15 cellular contexts compared by ENCODE assay signal in the genomic region with DNA sequence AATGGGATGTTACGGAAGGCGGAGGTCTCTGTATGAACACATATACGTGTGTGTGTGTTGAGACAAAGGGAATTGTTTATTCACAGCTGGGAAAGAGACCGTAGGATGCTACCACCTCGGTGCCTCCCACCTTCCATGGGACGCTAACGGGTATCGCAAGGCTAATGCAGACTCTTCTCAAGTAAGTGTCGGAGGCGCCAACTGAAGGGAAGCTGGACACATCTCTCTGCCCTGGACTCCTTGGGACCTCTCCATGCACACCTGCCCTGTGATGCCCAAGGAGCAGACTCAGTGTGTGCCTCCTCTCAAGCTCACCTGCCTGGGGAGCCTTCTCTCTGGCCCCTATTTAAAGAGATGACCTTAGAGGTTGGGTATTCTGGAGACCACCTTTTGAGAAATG.
DNase-seq lines count a peak whose midpoint lies in the region; ATAC-seq and TF ChIP-seq lines count a peak whose summit lies in the region.
"Had no signal": no experiment of that assay in that cellular context is flagged by ENCODE, and none has a peak within 500 bp of the region (broad histone marks: within the 10 kb centered on the region; RNA-seq: fewer than 3 reads in every experiment).

No MANE protein-coding gene starts in this region.

- H3K27ac Mint-ChIP-seq in activated T-cell treated with anti-CD3 and anti-CD28 coated beads, Interleukin-2, amount 50 U/mL, for 72 hours, result no peak overlapping the region
- no peak overlapping the region for H3K27ac Mint-ChIP-seq in activated B cell treated with CpG ODN at 0.5 μM for 24 hours
- H3K27ac Mint-ChIP-seq in stimulated activated memory B cell treated with anti-CD40 and anti-IgM and Interleukin-4, amounts not matched to agents 10 μg/mL and 1 μg/mL and 100 μg/mL, for 72 hours, result peak overlapping the region; percentile 85
- H3K27ac Mint-ChIP-seq: GM23338 had no signal

- WGBS in GM23248 (ENCODE audit: low coverage in 1 of 2, low lambda C conversion rate in 2 of 2, missing lambda C conversion rate in 2 of 2), 2 experiments, result 75 to 76% methylated on average over 10 of the region's 10 CpGs

- H3K4me1 Mint-ChIP-seq in activated T-cell treated with anti-CD3 and anti-CD28 coated beads, Interleukin-2, amount 50 U/mL, for 72 hours (ENCODE audit: low read depth), result peaks cover 33% of the 10 kb centered on the region
- H3K4me1 Mint-ChIP-seq in activated B cell treated with CpG ODN at 0.5 μM for 24 hours, result peaks cover 30% of the 10 kb centered on the region
- H3K4me1 Mint-ChIP-seq in stimulated activated memory B cell treated with anti-CD40 and anti-IgM and Interleukin-4, amounts not matched to agents 10 μg/mL and 1 μg/mL and 100 μg/mL, for 72 hours, result peaks cover 23% of the 10 kb centered on the region
- H3K4me1 Mint-ChIP-seq: GM23338 had no signal

- H3K4me3 ChIP-seq in GM23248, result no peak overlapping the region

- TF ChIP-seq CTCF in activated B cell treated with CpG ODN at 0.5 μM for 24 hours (IDR thresholded peaks at IDR 0.05), result no peak

- CTCF ChIA-PET in activated B cell treated with CpG ODN at 0.5 μM for 24 hours (lab: Charles Lee), result no interaction called here

- H3K36me3 ChIP-seq in GM23248 (ENCODE audit: low read depth), result no peaks in the 10 kb centered on the region
- H3K36me3 ChIP-seq: ascending aorta, suprapubic skin had no signal

- H3K9ac ChIP-seq in GM23248, result no peak overlapping the region
- H3K9ac ChIP-seq: KMS-11 had no signal

- no peaks in the 10 kb centered on the region for H3K79me2 ChIP-seq in GM23248 (ENCODE audit: insufficient read depth)

- H3K9me2 ChIP-seq in GM23248 (ENCODE audit: insufficient read depth), result no peaks in the 10 kb centered on the region

- DNase-seq in activated T-cell treated with anti-CD3 and anti-CD28 coated beads, Interleukin-2, amount 50 U/mL, for 72 hours, result no peak
- DNase-seq in activated T-cell treated with anti-CD3 and anti-CD28 coated beads, Interleukin-2, amount 50 U/mL, for 1 hour, result no peak
- DNase-seq in activated B cell treated with CpG ODN at 0.5 μM for 24 hours (no peak), SHP77 (lab: John Stamatoyannopoulos, UW) (no peak), GM23248 (no peak)
- DNase-seq: NCI-H1417 treated with DMSO at 0.1 percent for 48 hours had no signal

- H3K9me3 Mint-ChIP-seq in activated T-cell treated with anti-CD3 and anti-CD28 coated beads, Interleukin-2, amount 50 U/mL, for 72 hours, result no peaks in the 10 kb centered on the region
- no peaks in the 10 kb centered on the region for H3K9me3 Mint-ChIP-seq in activated B cell treated with CpG ODN at 0.5 μM for 24 hours
- no peaks in the 10 kb centered on the region for H3K9me3 Mint-ChIP-seq in stimulated activated memory B cell treated with anti-CD40 and anti-IgM and Interleukin-4, amounts not matched to agents 10 μg/mL and 1 μg/mL and 100 μg/mL, for 72 hours

- H3F3A ChIP-seq in GM23248 (ENCODE audit: insufficient read depth), result no peaks in the 10 kb centered on the region

- POLR2A ChIA-PET in activated B cell treated with CpG ODN at 0.5 μM for 24 hours (lab: Charles Lee), result no interaction called here

- no peaks in the 10 kb centered on the region for H3K4me1 ChIP-seq in GM23248 (ENCODE audit: insufficient read depth)
- H3K4me1 ChIP-seq: ascending aorta had no signal

- peaks cover 6% of the 10 kb centered on the region for H3K27me3 Mint-ChIP-seq in activated T-cell treated with anti-CD3 and anti-CD28 coated beads, Interleukin-2, amount 50 U/mL, for 72 hours (ENCODE audit: low read depth)
- H3K27me3 Mint-ChIP-seq in activated B cell treated with CpG ODN at 0.5 μM for 24 hours, result no peaks in the 10 kb centered on the region
- H3K27me3 Mint-ChIP-seq in stimulated activated memory B cell treated with anti-CD40 and anti-IgM and Interleukin-4, amounts not matched to agents 10 μg/mL and 1 μg/mL and 100 μg/mL, for 72 hours, result no peaks in the 10 kb centered on the region

- no peaks in the 10 kb centered on the region for H4K20me1 ChIP-seq in GM23248 (ENCODE audit: insufficient read depth)

- H3K27me3 ChIP-seq in layer of hippocampus (ENCODE audit: control insufficient read depth, insufficient read depth, low read length) (no peaks in the 10 kb centered on the region), GM23248 (replicated peaks; ENCODE audit: insufficient read depth) (no peaks in the 10 kb centered on the region)
- H3K27me3 ChIP-seq: ascending aorta, suprapubic skin had no signal

- H3K9me3 ChIP-seq in GM23248 (ENCODE audit: low read depth), result no peaks in the 10 kb centered on the region
- H3K9me3 ChIP-seq: ascending aorta, suprapubic skin had no signal

- H3K4me3 Mint-ChIP-seq in activated T-cell treated with anti-CD3 and anti-CD28 coated beads, Interleukin-2, amount 50 U/mL, for 72 hours, result peak overlapping the region; percentile 83 to 91
- peak overlapping the region; percentile 90 for H3K4me3 Mint-ChIP-seq in activated B cell treated with CpG ODN at 0.5 μM for 24 hours
- H3K4me3 Mint-ChIP-seq in stimulated activated memory B cell treated with anti-CD40 and anti-IgM and Interleukin-4, amounts not matched to agents 10 μg/mL and 1 μg/mL and 100 μg/mL, for 72 hours, result no peak overlapping the region
- H3K4me3 Mint-ChIP-seq: GM23338 had no signal

- ATAC-seq in activated T-cell treated with anti-CD3 and anti-CD28 coated beads, Interleukin-2, amount 50 U/mL, for 72 hours (replicated peaks in 1 of 2), result no peak
- ATAC-seq in activated B cell treated with CpG ODN at 0.5 μM for 24 hours (ENCODE audit: low read depth), result no peak
- no peak for ATAC-seq in stimulated activated memory B cell treated with anti-CD40 and anti-IgM and Interleukin-4, amounts not matched to agents 10 μg/mL and 1 μg/mL and 100 μg/mL, for 72 hours
- no peak for ATAC-seq in GM21367 (IDR thresholded peaks at IDR 0.05; ENCODE audit: unreplicated experiment)
- ATAC-seq: GM23338 had no signal

- intact Hi-C loops in activated B cell treated with CpG ODN at 0.5 μM for 24 hours (cut with micrococcal nuclease), result no loop called here

- no peaks in the 10 kb centered on the region for H3K36me3 Mint-ChIP-seq in activated T-cell treated with anti-CD3 and anti-CD28 coated beads, Interleukin-2, amount 50 U/mL, for 72 hours (ENCODE audit: insufficient read depth in 2 of 2)
- peaks cover 7% of the 10 kb centered on the region for H3K36me3 Mint-ChIP-seq in activated B cell treated with CpG ODN at 0.5 μM for 24 hours (ENCODE audit: low read depth)
- peaks cover 6% of the 10 kb centered on the region for H3K36me3 Mint-ChIP-seq in stimulated activated memory B cell treated with anti-CD40 and anti-IgM and Interleukin-4, amounts not matched to agents 10 μg/mL and 1 μg/mL and 100 μg/mL, for 72 hours

- in situ Hi-C loops in GM23248 (cut with MboI), result no loop called here

- H2AFZ ChIP-seq in GM23248, result no peak overlapping the region
- H2AFZ ChIP-seq: GM23338 had no signal

- H3K27ac ChIP-seq in layer of hippocampus (ENCODE audit: low read depth, low read length) (peak overlapping the region; percentile 36), GM23248 (no peak overlapping the region)
- H3K27ac ChIP-seq: ascending aorta, coronary artery, KMS-11, RWPE1, suprapubic skin had no signal

- H3K4me2 ChIP-seq in GM23248 (ENCODE audit: unreplicated experiment), result no peak overlapping the region
- H3K4me2 ChIP-seq: GM23338, KMS-11 had no signal
